1 cellular context compared by ENCODE assay signal in the genomic region with DNA sequence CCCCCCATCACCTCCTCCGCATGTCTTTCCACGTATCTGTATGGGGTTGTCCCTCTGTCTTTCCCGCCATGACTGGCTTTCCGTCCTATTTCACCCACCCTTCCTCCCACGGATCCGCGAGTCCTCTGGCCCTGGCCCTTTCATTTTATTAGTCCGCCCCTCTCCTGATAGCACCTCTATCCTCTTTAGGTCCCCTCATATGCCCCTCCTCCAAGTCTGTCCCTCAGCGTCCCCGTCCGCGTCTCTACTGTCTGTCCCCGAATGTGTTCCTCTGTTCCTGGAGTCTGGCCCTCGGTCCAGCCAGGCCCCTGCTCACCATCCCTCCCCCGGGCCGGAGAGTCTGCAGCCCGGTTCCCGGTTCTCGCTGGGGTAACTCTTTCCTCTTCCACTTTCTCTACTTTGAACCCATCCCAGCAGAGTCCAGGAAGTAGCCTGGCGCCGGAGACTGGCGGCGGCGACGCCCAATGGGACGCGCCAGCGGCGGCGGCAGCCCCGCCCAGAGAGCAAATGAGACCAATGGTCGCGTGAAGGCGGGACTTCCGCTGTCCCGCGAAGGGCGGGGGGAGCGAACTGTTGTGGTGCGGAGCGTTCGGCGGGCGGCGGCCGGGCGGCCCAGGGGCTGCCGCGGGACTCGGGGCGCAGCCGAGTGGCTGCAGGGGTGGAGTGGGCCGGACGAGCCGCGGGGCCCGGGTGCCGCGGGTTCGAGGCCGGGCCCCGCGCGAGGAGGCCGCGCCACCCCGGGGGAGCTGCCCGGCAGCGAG.
TF ChIP-seq lines count a peak whose summit lies in the region.

TSS of gene SAP30L (plus strand) at position 576 of the 761 bp plus-strand sequence. CDS start 608 bp downstream, outside the sequence.

TF ChIP-seq in HepG2, 621 proteins besides CTCF, POLR2A, EP300 and RAD21 (continued from another document and continues in another):
- no peak for TF ChIP-seq ATF6 (CRISPR knock-in tag; conservative IDR thresholded peaks at IDR 0.05)
- no peak for TF ChIP-seq MATR3 (CRISPR knock-in tag; IDR thresholded peaks at IDR 0.05)
- TF ChIP-seq PITX1 (CRISPR knock-in tag; IDR thresholded peaks at IDR 0.05): 0 out of 2 replicates have a peak, but pooled peaks have one; percentile 16
- TF ChIP-seq ZNF333 (CRISPR knock-in tag; IDR thresholded peaks at IDR 0.05; ENCODE audit: borderline replicate concordance): no peak
- TF ChIP-seq PBX3 (CRISPR knock-in tag; IDR thresholded peaks at IDR 0.05; ENCODE audit: borderline replicate concordance): peak; percentile 84; the same call in 1 of the 2 replicates
- no peak for TF ChIP-seq ZIK1 (CRISPR knock-in tag; IDR thresholded peaks at IDR 0.05; ENCODE audit: borderline replicate concordance, low read depth)
- TF ChIP-seq, protein P1, sequence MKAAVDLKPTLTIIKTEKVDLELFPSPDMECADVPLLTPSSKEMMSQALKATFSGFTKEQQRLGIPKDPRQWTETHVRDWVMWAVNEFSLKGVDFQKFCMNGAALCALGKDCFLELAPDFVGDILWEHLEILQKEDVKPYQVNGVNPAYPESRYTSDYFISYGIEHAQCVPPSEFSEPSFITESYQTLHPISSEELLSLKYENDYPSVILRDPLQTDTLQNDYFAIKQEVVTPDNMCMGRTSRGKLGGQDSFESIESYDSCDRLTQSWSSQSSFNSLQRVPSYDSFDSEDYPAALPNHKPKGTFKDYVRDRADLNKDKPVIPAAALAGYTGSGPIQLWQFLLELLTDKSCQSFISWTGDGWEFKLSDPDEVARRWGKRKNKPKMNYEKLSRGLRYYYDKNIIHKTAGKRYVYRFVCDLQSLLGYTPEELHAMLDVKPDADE (CRISPR knock-in tag; IDR thresholded peaks at IDR 0.05): no peak
- peak; percentile 33 for TF ChIP-seq UBTF (CRISPR knock-in tag; IDR thresholded peaks at IDR 0.05)
- TF ChIP-seq, protein P2, sequence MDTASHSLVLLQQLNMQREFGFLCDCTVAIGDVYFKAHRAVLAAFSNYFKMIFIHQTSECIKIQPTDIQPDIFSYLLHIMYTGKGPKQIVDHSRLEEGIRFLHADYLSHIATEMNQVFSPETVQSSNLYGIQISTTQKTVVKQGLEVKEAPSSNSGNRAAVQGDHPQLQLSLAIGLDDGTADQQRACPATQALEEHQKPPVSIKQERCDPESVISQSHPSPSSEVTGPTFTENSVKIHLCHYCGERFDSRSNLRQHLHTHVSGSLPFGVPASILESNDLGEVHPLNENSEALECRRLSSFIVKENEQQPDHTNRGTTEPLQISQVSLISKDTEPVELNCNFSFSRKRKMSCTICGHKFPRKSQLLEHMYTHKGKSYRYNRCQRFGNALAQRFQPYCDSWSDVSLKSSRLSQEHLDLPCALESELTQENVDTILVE (CRISPR knock-in tag; IDR thresholded peaks at IDR 0.05): peak; percentile 42; the same call in 1 of the 2 replicates
- peak; percentile 32 for TF ChIP-seq ZNF781 (CRISPR knock-in tag; IDR thresholded peaks at IDR 0.05; ENCODE audit: borderline replicate concordance, not compliant biosample characterization)
- no peak for TF ChIP-seq XBP1 (CRISPR knock-in tag; IDR thresholded peaks at IDR 0.05)
- TF ChIP-seq MXI1 (IDR thresholded peaks at IDR 0.05; ENCODE audit: borderline replicate concordance, low read depth, low read length): no peak; the same call in 2 of the 3 replicates
- no peak for TF ChIP-seq PRPF4 (IDR thresholded peaks at IDR 0.05; ENCODE audit: low read depth, low read length, poor library complexity, severe bottlenecking)
- 0 out of 2 replicates have a peak, but pooled peaks have one; percentile 42 for TF ChIP-seq ZNF709 (CRISPR knock-in tag; IDR thresholded peaks at IDR 0.05)
- TF ChIP-seq CHCHD3 (CRISPR knock-in tag; IDR thresholded peaks at IDR 0.05): no peak
- TF ChIP-seq PBX2 (CRISPR knock-in tag; IDR thresholded peaks at IDR 0.05): peak; percentile 96
- peak; percentile 57; the same call in 1 of the 2 replicates for TF ChIP-seq ZNF574 (CRISPR knock-in tag; IDR thresholded peaks at IDR 0.05)
- 0 out of 2 replicates have a peak, but pooled peaks have one; percentile 39 for TF ChIP-seq GLI4 (CRISPR knock-in tag; IDR thresholded peaks at IDR 0.05; ENCODE audit: borderline replicate concordance)
- peak; percentile 59 for TF ChIP-seq CREB1 (IDR thresholded peaks at IDR 0.05)
- peak; percentile 44; the same call in 1 of the 2 replicates for TF ChIP-seq CREB1 (CRISPR knock-in tag; IDR thresholded peaks at IDR 0.05)
- TF ChIP-seq ZNF407 (CRISPR knock-in tag; IDR thresholded peaks at IDR 0.05; ENCODE audit: not compliant biosample characterization): no peak
- TF ChIP-seq, protein P3, sequence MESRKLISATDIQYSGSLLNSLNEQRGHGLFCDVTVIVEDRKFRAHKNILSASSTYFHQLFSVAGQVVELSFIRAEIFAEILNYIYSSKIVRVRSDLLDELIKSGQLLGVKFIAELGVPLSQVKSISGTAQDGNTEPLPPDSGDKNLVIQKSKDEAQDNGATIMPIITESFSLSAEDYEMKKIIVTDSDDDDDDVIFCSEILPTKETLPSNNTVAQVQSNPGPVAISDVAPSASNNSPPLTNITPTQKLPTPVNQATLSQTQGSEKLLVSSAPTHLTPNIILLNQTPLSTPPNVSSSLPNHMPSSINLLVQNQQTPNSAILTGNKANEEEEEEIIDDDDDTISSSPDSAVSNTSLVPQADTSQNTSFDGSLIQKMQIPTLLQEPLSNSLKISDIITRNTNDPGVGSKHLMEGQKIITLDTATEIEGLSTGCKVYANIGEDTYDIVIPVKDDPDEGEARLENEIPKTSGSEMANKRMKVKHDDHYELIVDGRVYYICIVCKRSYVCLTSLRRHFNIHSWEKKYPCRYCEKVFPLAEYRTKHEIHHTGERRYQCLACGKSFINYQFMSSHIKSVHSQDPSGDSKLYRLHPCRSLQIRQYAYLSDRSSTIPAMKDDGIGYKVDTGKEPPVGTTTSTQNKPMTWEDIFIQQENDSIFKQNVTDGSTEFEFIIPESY (CRISPR knock-in tag; IDR thresholded peaks at IDR 0.05): no peak
- TF ChIP-seq ZBTB42 (CRISPR knock-in tag; IDR thresholded peaks at IDR 0.05): no peak
- TF ChIP-seq PHF8 (CRISPR knock-in tag; IDR thresholded peaks at IDR 0.05): peak; percentile 77
- TF ChIP-seq KLF11 (CRISPR knock-in tag; IDR thresholded peaks at IDR 0.05): no peak
